Comparison of ENCODE assay signal across 23 cellular contexts in genomic region chr15:68360716-68361115, GRCh38.
"Had no signal": no experiment of that assay in that cellular context is flagged by ENCODE, and none has a peak within 500 bp of the region (broad histone marks: within the 10 kb centered on the region; RNA-seq: fewer than 3 reads in every experiment).

No MANE protein-coding gene starts in this region.

- H3K9me3 ChIP-seq: pancreas, psoas muscle had no signal

- H3K4me1 ChIP-seq: pancreas had no signal

- ATAC-seq: activated CD8-positive, alpha-beta T cell treated with anti-CD3 and anti-CD28 coated beads for 36 hours; activated T-cell treated with anti-CD3 and anti-CD28 coated beads, Interleukin-2, amount 50 U/mL, for 4 hours; left lobe of liver; lower lobe of right lung; pancreas; psoas muscle; stimulated activated naive B cell treated with anti-CD40 and anti-IgM and Interleukin-4, amounts not matched to agents 10 μg/mL and 1 μg/mL and 100 μg/mL, for 72 hours had no signal

- H3K4me3 ChIP-seq: cardiac muscle cell, lower lobe of right lung, pancreas, psoas muscle, sigmoid colon, smooth muscle cell, stomach, tibial nerve had no signal

- H3K27ac ChIP-seq: cardiac muscle cell, epithelial cell of prostate, lower lobe of right lung, pancreas, psoas muscle, sigmoid colon, stomach, tibial nerve had no signal

- DNase-seq: activated B cell treated with CpG ODN at 0.5 μM for 24 hours; activated CD4-positive, alpha-beta T cell treated with anti-CD3 and anti-CD28 coated beads, Interleukin-2, amount 50 U/mL, for 1 hour; activated CD8-positive, alpha-beta T cell treated with anti-CD3 and anti-CD28 coated beads for 36 hours; activated naive CD4-positive, alpha-beta T cell treated with Interleukin-2 at 50 U/mL for 16 hours; activated T-cell treated with anti-CD3 and anti-CD28 coated beads, Interleukin-2, amount 50 U/mL, for 4 hours; anterior cingulate cortex; effector CD4-positive, alpha-beta T cell; kidney glomerular epithelial cell; lower lobe of right lung; mesendoderm; pancreas; psoas muscle; sigmoid colon; stimulated activated CD4-positive, alpha-beta T cell treated with anti-CD3 and anti-CD28 coated beads, Interleukin-15, amount 100 ng/mL, for 24 hours; stimulated activated CD4-positive, alpha-beta T cell treated with anti-CD3 and anti-CD28 coated beads, Interleukin-2, amount 100 ng/mL, for 24 hours; stimulated activated naive B cell treated with anti-CD40 and anti-IgM and Interleukin-4, amounts not matched to agents 10 μg/mL and 1 μg/mL and 100 μg/mL, for 72 hours; stomach; T-helper 1 cell had no signal

- H3K36me3 ChIP-seq: cardiac muscle cell, lower lobe of right lung, pancreas, sigmoid colon, stomach, tibial nerve had no signal

- H3K27me3 ChIP-seq: cardiac muscle cell, pancreas, sigmoid colon, stomach, tibial nerve had no signal
